In the genomic region with DNA sequence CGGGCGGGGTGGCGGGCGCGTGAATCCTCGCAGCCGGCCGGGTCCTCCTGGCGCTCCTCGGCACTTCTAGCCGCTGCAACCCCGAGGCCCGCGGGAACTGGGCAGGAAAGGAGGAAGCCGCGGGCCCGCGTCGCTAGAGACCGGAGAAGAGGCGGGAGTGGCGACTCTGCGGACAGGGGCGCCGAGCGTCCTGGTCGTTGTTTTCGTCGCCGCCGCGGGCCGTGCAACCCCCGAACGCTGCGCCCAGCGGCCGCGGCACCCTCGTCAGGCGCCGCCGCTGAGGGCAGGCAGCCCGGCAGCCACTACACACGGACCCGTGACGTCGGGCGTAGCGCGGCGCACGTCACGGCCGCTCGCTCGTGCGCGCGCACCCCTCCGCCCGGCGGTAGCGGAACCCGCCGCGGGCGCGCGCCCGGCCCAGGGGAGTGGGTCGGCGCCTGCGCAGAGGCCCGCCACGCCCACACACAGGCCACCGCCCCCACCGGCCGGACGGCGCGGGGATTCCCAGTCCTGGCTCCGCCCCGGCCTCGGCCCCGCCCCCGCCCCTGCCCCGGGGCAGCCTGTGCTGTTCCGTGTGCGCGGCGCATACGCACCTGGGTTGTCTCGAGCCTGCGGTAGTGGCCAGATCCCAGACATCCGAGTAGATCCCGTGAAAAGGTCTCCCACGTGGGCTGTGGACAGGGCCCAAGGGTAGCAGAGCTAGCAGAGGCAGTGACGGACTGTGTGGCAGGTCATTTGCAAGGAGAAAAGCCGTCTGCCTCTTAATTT, we compare ENCODE assay signal across 1 cellular context.
TF ChIP-seq lines count a peak whose summit lies in the region.

A gene with protein sequence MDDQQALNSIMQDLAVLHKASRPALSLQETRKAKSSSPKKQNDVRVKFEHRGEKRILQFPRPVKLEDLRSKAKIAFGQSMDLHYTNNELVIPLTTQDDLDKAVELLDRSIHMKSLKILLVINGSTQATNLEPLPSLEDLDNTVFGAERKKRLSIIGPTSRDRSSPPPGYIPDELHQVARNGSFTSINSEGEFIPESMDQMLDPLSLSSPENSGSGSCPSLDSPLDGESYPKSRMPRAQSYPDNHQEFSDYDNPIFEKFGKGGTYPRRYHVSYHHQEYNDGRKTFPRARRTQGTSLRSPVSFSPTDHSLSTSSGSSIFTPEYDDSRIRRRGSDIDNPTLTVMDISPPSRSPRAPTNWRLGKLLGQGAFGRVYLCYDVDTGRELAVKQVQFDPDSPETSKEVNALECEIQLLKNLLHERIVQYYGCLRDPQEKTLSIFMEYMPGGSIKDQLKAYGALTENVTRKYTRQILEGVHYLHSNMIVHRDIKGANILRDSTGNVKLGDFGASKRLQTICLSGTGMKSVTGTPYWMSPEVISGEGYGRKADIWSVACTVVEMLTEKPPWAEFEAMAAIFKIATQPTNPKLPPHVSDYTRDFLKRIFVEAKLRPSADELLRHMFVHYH (minus strand): TSS at position 321 of the 768 bp plus-strand sequence. CDS start 44,846 bp downstream, outside the sequence.

TF ChIP-seq in K562, 482 proteins besides CTCF, POLR2A, EP300 and RAD21 (continued from another document and continues in another):
- TF ChIP-seq NR0B1 (IDR thresholded peaks at IDR 0.05; ENCODE audit: partially characterized antibody) (no peak), ZNF23 (CRISPR knock-in tag; IDR thresholded peaks at IDR 0.05) (no peak), BRF2 (IDR thresholded peaks at IDR 0.05; ENCODE audit: borderline replicate concordance, insufficient read depth, insufficient read length) (no peak), ZNF277 (CRISPR knock-in tag; IDR thresholded peaks at IDR 0.05; ENCODE audit: borderline replicate concordance) (no peak), ZBTB7A (IDR thresholded peaks at IDR 0.05; ENCODE audit: borderline replicate concordance, control insufficient read depth, low read depth, low read length) (peak; percentile 30; the same call in 1 of the 2 replicates), ETS1 (conservative IDR thresholded peaks at IDR 0.05; ENCODE audit: control insufficient read depth, low read depth, low read length) (peak; percentile 43), NR3C1 (CRISPR knock-in tag; IDR thresholded peaks at IDR 0.05) (no peak), UBTF (IDR thresholded peaks at IDR 0.05; ENCODE audit: borderline replicate concordance in 1 of 2, low read depth in 2 of 2, low read length in 2 of 2) (no peak), ZNF224 (CRISPR knock-in tag; IDR thresholded peaks at IDR 0.05) (no peak), SMAD3 (CRISPR knock-in tag; conservative IDR thresholded peaks at IDR 0.05) (no peak), KDM1A (IDR thresholded peaks at IDR 0.05) (no peak), ZNF324 (CRISPR knock-in tag; IDR thresholded peaks at IDR 0.05) (no peak), DDX20 (tag; IDR thresholded peaks at IDR 0.05; ENCODE audit: low read depth) (no peak), ZNF41 (CRISPR knock-in tag; conservative IDR thresholded peaks at IDR 0.05) (no peak)
- TF ChIP-seq, protein P1, sequence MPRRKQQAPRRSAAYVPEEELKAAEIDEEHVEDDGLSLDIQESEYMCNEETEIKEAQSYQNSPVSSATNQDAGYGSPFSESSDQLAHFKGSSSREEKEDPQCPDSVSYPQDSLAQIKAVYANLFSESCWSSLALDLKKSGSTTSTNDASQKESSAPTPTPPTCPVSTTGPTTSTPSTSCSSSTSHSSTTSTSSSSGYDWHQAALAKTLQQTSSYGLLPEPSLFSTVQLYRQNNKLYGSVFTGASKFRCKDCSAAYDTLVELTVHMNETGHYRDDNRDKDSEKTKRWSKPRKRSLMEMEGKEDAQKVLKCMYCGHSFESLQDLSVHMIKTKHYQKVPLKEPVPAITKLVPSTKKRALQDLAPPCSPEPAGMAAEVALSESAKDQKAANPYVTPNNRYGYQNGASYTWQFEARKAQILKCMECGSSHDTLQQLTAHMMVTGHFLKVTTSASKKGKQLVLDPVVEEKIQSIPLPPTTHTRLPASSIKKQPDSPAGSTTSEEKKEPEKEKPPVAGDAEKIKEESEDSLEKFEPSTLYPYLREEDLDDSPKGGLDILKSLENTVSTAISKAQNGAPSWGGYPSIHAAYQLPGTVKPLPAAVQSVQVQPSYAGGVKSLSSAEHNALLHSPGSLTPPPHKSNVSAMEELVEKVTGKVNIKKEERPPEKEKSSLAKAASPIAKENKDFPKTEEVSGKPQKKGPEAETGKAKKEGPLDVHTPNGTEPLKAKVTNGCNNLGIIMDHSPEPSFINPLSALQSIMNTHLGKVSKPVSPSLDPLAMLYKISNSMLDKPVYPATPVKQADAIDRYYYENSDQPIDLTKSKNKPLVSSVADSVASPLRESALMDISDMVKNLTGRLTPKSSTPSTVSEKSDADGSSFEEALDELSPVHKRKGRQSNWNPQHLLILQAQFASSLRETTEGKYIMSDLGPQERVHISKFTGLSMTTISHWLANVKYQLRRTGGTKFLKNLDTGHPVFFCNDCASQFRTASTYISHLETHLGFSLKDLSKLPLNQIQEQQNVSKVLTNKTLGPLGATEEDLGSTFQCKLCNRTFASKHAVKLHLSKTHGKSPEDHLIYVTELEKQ (CRISPR knock-in tag; IDR thresholded peaks at IDR 0.05) = no peak
- TF ChIP-seq, protein P2, sequence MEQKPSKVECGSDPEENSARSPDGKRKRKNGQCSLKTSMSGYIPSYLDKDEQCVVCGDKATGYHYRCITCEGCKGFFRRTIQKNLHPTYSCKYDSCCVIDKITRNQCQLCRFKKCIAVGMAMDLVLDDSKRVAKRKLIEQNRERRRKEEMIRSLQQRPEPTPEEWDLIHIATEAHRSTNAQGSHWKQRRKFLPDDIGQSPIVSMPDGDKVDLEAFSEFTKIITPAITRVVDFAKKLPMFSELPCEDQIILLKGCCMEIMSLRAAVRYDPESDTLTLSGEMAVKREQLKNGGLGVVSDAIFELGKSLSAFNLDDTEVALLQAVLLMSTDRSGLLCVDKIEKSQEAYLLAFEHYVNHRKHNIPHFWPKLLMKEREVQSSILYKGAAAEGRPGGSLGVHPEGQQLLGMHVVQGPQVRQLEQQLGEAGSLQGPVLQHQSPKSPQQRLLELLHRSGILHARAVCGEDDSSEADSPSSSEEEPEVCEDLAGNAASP (IDR thresholded peaks at IDR 0.05) = no peak
- TF ChIP-seq, protein P3, sequence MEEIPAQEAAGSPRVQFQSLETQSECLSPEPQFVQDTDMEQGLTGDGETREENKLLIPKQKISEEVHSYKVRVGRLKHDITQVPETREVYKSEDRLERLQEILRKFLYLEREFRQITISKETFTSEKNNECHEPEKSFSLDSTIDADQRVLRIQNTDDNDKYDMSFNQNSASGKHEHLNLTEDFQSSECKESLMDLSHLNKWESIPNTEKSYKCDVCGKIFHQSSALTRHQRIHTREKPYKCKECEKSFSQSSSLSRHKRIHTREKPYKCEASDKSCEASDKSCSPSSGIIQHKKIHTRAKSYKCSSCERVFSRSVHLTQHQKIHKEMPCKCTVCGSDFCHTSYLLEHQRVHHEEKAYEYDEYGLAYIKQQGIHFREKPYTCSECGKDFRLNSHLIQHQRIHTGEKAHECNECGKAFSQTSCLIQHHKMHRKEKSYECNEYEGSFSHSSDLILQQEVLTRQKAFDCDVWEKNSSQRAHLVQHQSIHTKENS (CRISPR knock-in tag; IDR thresholded peaks at IDR 0.05) = no peak
- TF ChIP-seq, protein P4, sequence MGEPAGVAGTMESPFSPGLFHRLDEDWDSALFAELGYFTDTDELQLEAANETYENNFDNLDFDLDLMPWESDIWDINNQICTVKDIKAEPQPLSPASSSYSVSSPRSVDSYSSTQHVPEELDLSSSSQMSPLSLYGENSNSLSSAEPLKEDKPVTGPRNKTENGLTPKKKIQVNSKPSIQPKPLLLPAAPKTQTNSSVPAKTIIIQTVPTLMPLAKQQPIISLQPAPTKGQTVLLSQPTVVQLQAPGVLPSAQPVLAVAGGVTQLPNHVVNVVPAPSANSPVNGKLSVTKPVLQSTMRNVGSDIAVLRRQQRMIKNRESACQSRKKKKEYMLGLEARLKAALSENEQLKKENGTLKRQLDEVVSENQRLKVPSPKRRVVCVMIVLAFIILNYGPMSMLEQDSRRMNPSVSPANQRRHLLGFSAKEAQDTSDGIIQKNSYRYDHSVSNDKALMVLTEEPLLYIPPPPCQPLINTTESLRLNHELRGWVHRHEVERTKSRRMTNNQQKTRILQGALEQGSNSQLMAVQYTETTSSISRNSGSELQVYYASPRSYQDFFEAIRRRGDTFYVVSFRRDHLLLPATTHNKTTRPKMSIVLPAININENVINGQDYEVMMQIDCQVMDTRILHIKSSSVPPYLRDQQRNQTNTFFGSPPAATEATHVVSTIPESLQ (CRISPR knock-in tag; IDR thresholded peaks at IDR 0.05) = no peak
- TF ChIP-seq, protein P5, sequence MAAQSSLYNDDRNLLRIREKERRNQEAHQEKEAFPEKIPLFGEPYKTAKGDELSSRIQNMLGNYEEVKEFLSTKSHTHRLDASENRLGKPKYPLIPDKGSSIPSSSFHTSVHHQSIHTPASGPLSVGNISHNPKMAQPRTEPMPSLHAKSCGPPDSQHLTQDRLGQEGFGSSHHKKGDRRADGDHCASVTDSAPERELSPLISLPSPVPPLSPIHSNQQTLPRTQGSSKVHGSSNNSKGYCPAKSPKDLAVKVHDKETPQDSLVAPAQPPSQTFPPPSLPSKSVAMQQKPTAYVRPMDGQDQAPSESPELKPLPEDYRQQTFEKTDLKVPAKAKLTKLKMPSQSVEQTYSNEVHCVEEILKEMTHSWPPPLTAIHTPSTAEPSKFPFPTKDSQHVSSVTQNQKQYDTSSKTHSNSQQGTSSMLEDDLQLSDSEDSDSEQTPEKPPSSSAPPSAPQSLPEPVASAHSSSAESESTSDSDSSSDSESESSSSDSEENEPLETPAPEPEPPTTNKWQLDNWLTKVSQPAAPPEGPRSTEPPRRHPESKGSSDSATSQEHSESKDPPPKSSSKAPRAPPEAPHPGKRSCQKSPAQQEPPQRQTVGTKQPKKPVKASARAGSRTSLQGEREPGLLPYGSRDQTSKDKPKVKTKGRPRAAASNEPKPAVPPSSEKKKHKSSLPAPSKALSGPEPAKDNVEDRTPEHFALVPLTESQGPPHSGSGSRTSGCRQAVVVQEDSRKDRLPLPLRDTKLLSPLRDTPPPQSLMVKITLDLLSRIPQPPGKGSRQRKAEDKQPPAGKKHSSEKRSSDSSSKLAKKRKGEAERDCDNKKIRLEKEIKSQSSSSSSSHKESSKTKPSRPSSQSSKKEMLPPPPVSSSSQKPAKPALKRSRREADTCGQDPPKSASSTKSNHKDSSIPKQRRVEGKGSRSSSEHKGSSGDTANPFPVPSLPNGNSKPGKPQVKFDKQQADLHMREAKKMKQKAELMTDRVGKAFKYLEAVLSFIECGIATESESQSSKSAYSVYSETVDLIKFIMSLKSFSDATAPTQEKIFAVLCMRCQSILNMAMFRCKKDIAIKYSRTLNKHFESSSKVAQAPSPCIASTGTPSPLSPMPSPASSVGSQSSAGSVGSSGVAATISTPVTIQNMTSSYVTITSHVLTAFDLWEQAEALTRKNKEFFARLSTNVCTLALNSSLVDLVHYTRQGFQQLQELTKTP (IDR thresholded peaks at IDR 0.05; ENCODE audit: low read depth in 1 of 2, partially characterized antibody in 2 of 2) = no peak
